ENCODE assay signal across 16 cellular contexts in genomic region chr6:45441811-45442453, GRCh38.
DNase-seq lines count a peak whose midpoint lies in the region; ATAC-seq and TF ChIP-seq lines count a peak whose summit lies in the region.
"Had no signal": no experiment of that assay in that cellular context is flagged by ENCODE, and none has a peak within 500 bp of the region (broad histone marks: within the 10 kb centered on the region; RNA-seq: fewer than 3 reads in every experiment).

No MANE protein-coding gene starts in this region.

- H3K14ac ChIP-seq in neuronal stem cell (ENCODE audit: low read length): no peak overlapping the region

- no peak overlapping the region for H2BK120ac ChIP-seq in neuronal stem cell (ENCODE audit: low read depth, low read length)

- H3K4me3 Mint-ChIP-seq in activated CD4-positive, alpha-beta T cell treated with anti-CD3 and anti-CD28 coated beads, Interleukin-2, amount 10 ng/mL, durations not matched to agents 24 days and 14 days: no peak overlapping the region
- no peak overlapping the region for H3K4me3 Mint-ChIP-seq in activated CD4-positive, alpha-beta T cell treated with anti-CD3 and anti-CD28 coated beads, Interleukin-2, amount 10 ng/mL, durations not matched to agents 7 days and 5 days
- peak overlapping the region; percentile 76 for H3K4me3 Mint-ChIP-seq in activated T-helper 17 cell treated with anti-CD3 and anti-CD28 coated beads, Interleukin-2, amount 50 U/mL, for 72 hours
- H3K4me3 Mint-ChIP-seq: brain had no signal

- no peak overlapping the region for H3K4me2 ChIP-seq in neuronal stem cell (ENCODE audit: insufficient read depth, low read length, poor library complexity, severe bottlenecking)
- H3K4me2 ChIP-seq: PC-9 had no signal

- H3K4me1 ChIP-seq in HEK293 (ENCODE audit: control insufficient read depth, insufficient read depth, low read length): peaks cover 10% of the 10 kb centered on the region
- H3K4me1 ChIP-seq in neutrophil (ENCODE audit: control insufficient read depth in 1 of 2, insufficient read depth in 1 of 2, low read depth in 1 of 2, low read length in 1 of 2): peaks cover 40 to 48% of the 10 kb centered on the region in 2 experiments
- H3K4me1 ChIP-seq in neuronal stem cell (ENCODE audit: control insufficient read depth in 2 of 2, insufficient read depth in 1 of 2, low read depth in 1 of 2, low read length in 2 of 2): peaks cover 3 to 8% of the 10 kb centered on the region in 2 donors

- no peak overlapping the region for H4K8ac ChIP-seq in neuronal stem cell (ENCODE audit: low read depth, low read length)

- H3K36me3 ChIP-seq in HEK293 (ENCODE audit: control insufficient read depth in 2 of 2, insufficient read depth in 1 of 2, low read length in 2 of 2) (peaks cover 0 to 3% of the 10 kb centered on the region in 2 experiments; a peak in 1 of 3 replicates), neutrophil (peaks cover 4% of the 10 kb centered on the region), neuronal stem cell (replicated peaks in 1 of 2; ENCODE audit: control insufficient read depth in 2 of 2, insufficient read depth in 2 of 2, low read length in 2 of 2) (peaks cover 0 to 98% of the 10 kb centered on the region in 2 donors)
- H3K36me3 ChIP-seq: gastrocnemius medialis had no signal

- H4K91ac ChIP-seq in neuronal stem cell (ENCODE audit: low read depth, low read length, poor library complexity): no peak overlapping the region

- no peaks in the 10 kb centered on the region for H3K27me3 Mint-ChIP-seq in activated CD4-positive, alpha-beta T cell treated with anti-CD3 and anti-CD28 coated beads, Interleukin-2, amount 10 ng/mL, durations not matched to agents 24 days and 14 days
- no peaks in the 10 kb centered on the region for H3K27me3 Mint-ChIP-seq in activated CD4-positive, alpha-beta T cell treated with anti-CD3 and anti-CD28 coated beads, Interleukin-2, amount 10 ng/mL, durations not matched to agents 7 days and 5 days
- no peaks in the 10 kb centered on the region for H3K27me3 Mint-ChIP-seq in activated T-helper 17 cell treated with anti-CD3 and anti-CD28 coated beads, Interleukin-2, amount 50 U/mL, for 72 hours

- no peak overlapping the region for H2BK5ac ChIP-seq in neuronal stem cell (ENCODE audit: low read length)

- no peak overlapping the region for H3K4ac ChIP-seq in neuronal stem cell (ENCODE audit: low read length)

- H2BK15ac ChIP-seq in neuronal stem cell (ENCODE audit: low read length): no peak overlapping the region

- H2BK12ac ChIP-seq in neuronal stem cell (ENCODE audit: low read length): no peak overlapping the region

- intact Hi-C loops in activated CD4-positive, alpha-beta T cell treated with anti-CD3 and anti-CD28 coated beads, Interleukin-2, amount 10 ng/mL, durations not matched to agents 24 days and 14 days (cut with micrococcal nuclease): no loop called here

- no peak for DNase-seq in activated CD4-positive, alpha-beta T cell treated with anti-CD3 and anti-CD28 coated beads, Interleukin-2, amount 10 ng/mL, durations not matched to agents 24 days and 14 days
- DNase-seq in activated CD4-positive, alpha-beta T cell treated with anti-CD3 and anti-CD28 coated beads, Interleukin-2, amount 10 ng/mL, durations not matched to agents 7 days and 5 days: no peak
- no peak for DNase-seq in neuronal stem cell (ENCODE audit: low spot score)
- DNase-seq in caudate nucleus (lab: John Stamatoyannopoulos, UW): no peak
- DNase-seq: activated CD4-positive, CD25-positive, alpha-beta regulatory T cell treated with anti-CD3 and anti-CD28 coated beads, Interleukin-2, amount 50 U/mL, for 72 hours; gastrocnemius medialis; GDM1; NCI-H187; NCI-H526; PC-9; SW 1271 had no signal

- H3K9me3 ChIP-seq in HEK293 (ENCODE audit: control insufficient read depth, insufficient read depth, low read depth, low read length) (no peaks in the 10 kb centered on the region), neutrophil (no peaks in the 10 kb centered on the region), neuronal stem cell (replicated peaks in 1 of 2; ENCODE audit: control insufficient read depth in 2 of 2, insufficient read depth in 1 of 2, low read depth in 1 of 2, low read length in 2 of 2) (no peaks in the 10 kb centered on the region)
- H3K9me3 ChIP-seq: gastrocnemius medialis had no signal

- H3K23ac ChIP-seq in neuronal stem cell (ENCODE audit: low read depth, low read length, poor library complexity): no peak overlapping the region

- no peaks in the 10 kb centered on the region for H3K79me1 ChIP-seq in neuronal stem cell (ENCODE audit: low read depth, low read length)

- POLR2A ChIA-PET in activated CD4-positive, alpha-beta T cell treated with anti-CD3 and anti-CD28 coated beads, Interleukin-2, amount 10 ng/mL, durations not matched to agents 7 days and 5 days (lab: Charles Lee): no interaction called here
- POLR2A ChIA-PET in HEK293 (lab: Yijun Ruan, JAX): no interaction called here

- no peak overlapping the region for H3K9ac ChIP-seq in neuronal stem cell (ENCODE audit: low read depth, low read length, poor library complexity)

- no peaks in the 10 kb centered on the region for H3K27me3 ChIP-seq in neutrophil
- no peaks in the 10 kb centered on the region for H3K27me3 ChIP-seq in neuronal stem cell (ENCODE audit: control insufficient read depth in 3 of 3, insufficient read depth in 3 of 3, low read depth in 1 of 3, low read length in 3 of 3)
- H3K27me3 ChIP-seq: gastrocnemius medialis had no signal

- peaks cover 59% of the 10 kb centered on the region for H3K36me3 Mint-ChIP-seq in activated CD4-positive, alpha-beta T cell treated with anti-CD3 and anti-CD28 coated beads, Interleukin-2, amount 10 ng/mL, durations not matched to agents 24 days and 14 days (ENCODE audit: low read depth)
- peaks cover 31% of the 10 kb centered on the region for H3K36me3 Mint-ChIP-seq in activated CD4-positive, alpha-beta T cell treated with anti-CD3 and anti-CD28 coated beads, Interleukin-2, amount 10 ng/mL, durations not matched to agents 7 days and 5 days (ENCODE audit: low read depth)
- peaks cover 100% of the 10 kb centered on the region for H3K36me3 Mint-ChIP-seq in activated T-helper 17 cell treated with anti-CD3 and anti-CD28 coated beads, Interleukin-2, amount 50 U/mL, for 72 hours (ENCODE audit: low read depth)
- H3K36me3 Mint-ChIP-seq: brain had no signal

- no peak overlapping the region for H2AFZ ChIP-seq in neuronal stem cell (ENCODE audit: low read length)
- H2AFZ ChIP-seq: PC-9 had no signal

- TF ChIP-seq CTCF in HEK293 (tag by site-specific recombination; IDR thresholded peaks at IDR 0.05): no peak
- no peak for TF ChIP-seq CTCF in neutrophil (IDR thresholded peaks at IDR 0.05)

- CTCF ChIA-PET in activated CD4-positive, alpha-beta T cell treated with anti-CD3 and anti-CD28 coated beads, Interleukin-2, amount 10 ng/mL, durations not matched to agents 7 days and 5 days (lab: Charles Lee): interaction anchor here (1.0 to 1.6 kb wide), 5 partner anchors 12 to 481 kb away, joined by 3 to 5 read pairs (median 3); no protein-coding TSS in a partner anchor
- CTCF ChIA-PET in HEK293 (lab: Yijun Ruan, JAX): interaction anchor here (0.8 to 1.2 kb wide), 3 partner anchors 11 to 972 kb away, joined by 3 to 4 read pairs (median 3); no protein-coding TSS in a partner anchor

- peaks cover 63% of the 10 kb centered on the region for H3K4me1 Mint-ChIP-seq in activated CD4-positive, alpha-beta T cell treated with anti-CD3 and anti-CD28 coated beads, Interleukin-2, amount 10 ng/mL, durations not matched to agents 24 days and 14 days
- peaks cover 71% of the 10 kb centered on the region for H3K4me1 Mint-ChIP-seq in activated CD4-positive, alpha-beta T cell treated with anti-CD3 and anti-CD28 coated beads, Interleukin-2, amount 10 ng/mL, durations not matched to agents 7 days and 5 days
- H3K4me1 Mint-ChIP-seq in activated T-helper 17 cell treated with anti-CD3 and anti-CD28 coated beads, Interleukin-2, amount 50 U/mL, for 72 hours: peaks cover 55% of the 10 kb centered on the region

- peak overlapping the region; percentile 50 for H3K27ac Mint-ChIP-seq in activated CD4-positive, alpha-beta T cell treated with anti-CD3 and anti-CD28 coated beads, Interleukin-2, amount 10 ng/mL, durations not matched to agents 24 days and 14 days
- H3K27ac Mint-ChIP-seq in activated CD4-positive, alpha-beta T cell treated with anti-CD3 and anti-CD28 coated beads, Interleukin-2, amount 10 ng/mL, durations not matched to agents 7 days and 5 days: no peak overlapping the region
- H3K27ac Mint-ChIP-seq in activated T-helper 17 cell treated with anti-CD3 and anti-CD28 coated beads, Interleukin-2, amount 50 U/mL, for 72 hours: peak overlapping the region; percentile 93
- H3K27ac Mint-ChIP-seq: brain had no signal

- H3K27ac ChIP-seq in HEK293 (ENCODE audit: extremely low read depth, low read depth, low read length) (no peak overlapping the region), neutrophil (peak overlapping the region; percentile 4), neuronal stem cell (replicated peaks; ENCODE audit: low read length) (no peak overlapping the region), caudate nucleus (ENCODE audit: low read depth, low read length) (no peak overlapping the region)
- H3K27ac ChIP-seq: gastrocnemius medialis, PC-9 had no signal

- H2AK5ac ChIP-seq in neuronal stem cell (ENCODE audit: low read depth, low read length): no peak overlapping the region

- no peak overlapping the region for H3K18ac ChIP-seq in neuronal stem cell (ENCODE audit: low read length)

- H3K9me3 Mint-ChIP-seq in activated CD4-positive, alpha-beta T cell treated with anti-CD3 and anti-CD28 coated beads, Interleukin-2, amount 10 ng/mL, durations not matched to agents 24 days and 14 days: peaks cover 4% of the 10 kb centered on the region
- H3K9me3 Mint-ChIP-seq in activated CD4-positive, alpha-beta T cell treated with anti-CD3 and anti-CD28 coated beads, Interleukin-2, amount 10 ng/mL, durations not matched to agents 7 days and 5 days: no peaks in the 10 kb centered on the region
- H3K9me3 Mint-ChIP-seq in activated T-helper 17 cell treated with anti-CD3 and anti-CD28 coated beads, Interleukin-2, amount 50 U/mL, for 72 hours: no peaks in the 10 kb centered on the region
- H3K9me3 Mint-ChIP-seq: brain had no signal

- peak; percentile 76 for ATAC-seq in activated T-helper 17 cell treated with anti-CD3 and anti-CD28 coated beads, Interleukin-2, amount 50 U/mL, for 72 hours (replicated peaks)
- no peak for ATAC-seq in HG02610 (IDR thresholded peaks at IDR 0.05; ENCODE audit: unreplicated experiment)
- ATAC-seq: gastrocnemius medialis had no signal

- no peak overlapping the region for H3K4me3 ChIP-seq in HEK293 (ENCODE audit: low read depth, low read length)
- H3K4me3 ChIP-seq in neutrophil (ENCODE audit: low read depth in 1 of 2, low read length in 1 of 2): no peak overlapping the region
- no peak overlapping the region for H3K4me3 ChIP-seq in neuronal stem cell (ENCODE audit: low read length in 2 of 2)
- H3K4me3 ChIP-seq: gastrocnemius medialis, PC-9 had no signal

- WGBS in neuronal stem cell (ENCODE audit: extremely low coverage in 2 of 2, insufficient read length in 2 of 2, insufficient replicate concordance in 1 of 2), 2 donors: no CpG with 5 or more reads among the region's 6 CpGs
